8 cellular contexts compared by ENCODE assay signal in genomic region chr17:73191443-73192218, GRCh38. TPM values are rescaled to one million over a fixed set of nuclear protein-coding genes. Genes with fewer than 3 reads are reported as not detected.
DNase-seq lines count a peak whose midpoint lies in the region; ATAC-seq, FAIRE-seq and TF ChIP-seq lines count a peak whose summit lies in the region.

No MANE protein-coding gene starts in this region.

- peaks cover 10% of the 10 kb centered on the region for H3K36me3 ChIP-seq in BLaER1
- H3K36me3 ChIP-seq in subcutaneous abdominal adipose tissue (ENCODE audit: control insufficient read depth in 5 of 5, insufficient read depth in 5 of 5, low read length in 5 of 5) = peaks cover 0 to 4% (median 3%) of the 10 kb centered on the region in 5 donors

- peak; percentile 87 for TF ChIP-seq CTCF in nephron progenitor cell (IDR thresholded peaks at IDR 0.05)

- H3K27ac ChIP-seq in BLaER1 = peak overlapping the region; percentile 85
- peak overlapping the region; percentile 78 for H3K27ac ChIP-seq in subcutaneous abdominal adipose tissue (ENCODE audit: low read depth, low read length)

- H3K4me1 Mint-ChIP-seq in activated T-helper 1 cell treated with anti-CD3 and anti-CD28 coated beads, Interleukin-12 subunit alpha, Interleukin-12 subunit beta, Interleukin-2, Interleukin-4 antibody, amounts not matched to agents 30 ng/mL and 10 ng/mL and 1 ng/mL, durations not matched to agents 14 hours and 24 hours and 36 hours (ENCODE audit: low read depth) = peaks cover 19% of the 10 kb centered on the region
- H3K4me1 Mint-ChIP-seq in nephron progenitor cell = peaks cover 64% of the 10 kb centered on the region

- ATAC-seq in GM19372 (IDR thresholded peaks at IDR 0.05; ENCODE audit: low read depth, unreplicated experiment) = peak; percentile 36

- peak overlapping the region; percentile 93 for H3K4me3 Mint-ChIP-seq in activated T-helper 1 cell treated with anti-CD3 and anti-CD28 coated beads, Interleukin-12 subunit alpha, Interleukin-12 subunit beta, Interleukin-2, Interleukin-4 antibody, amounts not matched to agents 30 ng/mL and 10 ng/mL and 1 ng/mL, durations not matched to agents 14 hours and 24 hours and 36 hours
- H3K4me3 Mint-ChIP-seq in nephron progenitor cell = peak overlapping the region; percentile 97

- intact Hi-C loops in activated T-helper 1 cell treated with anti-CD3 and anti-CD28 coated beads, Interleukin-12 subunit alpha, Interleukin-12 subunit beta, Interleukin-2, Interleukin-4 antibody, amounts not matched to agents 30 ng/mL and 10 ng/mL and 1 ng/mL, durations not matched to agents 14 hours and 24 hours and 36 hours (cut with micrococcal nuclease) = loop anchor here (1.0 to 10.0 kb wide), 10 partner anchors 19 to 631 kb away; partner anchors contain the start of gene CDC42EP4

- peak overlapping the region; percentile 82 for H3K27ac Mint-ChIP-seq in activated T-helper 1 cell treated with anti-CD3 and anti-CD28 coated beads, Interleukin-12 subunit alpha, Interleukin-12 subunit beta, Interleukin-2, Interleukin-4 antibody, amounts not matched to agents 30 ng/mL and 10 ng/mL and 1 ng/mL, durations not matched to agents 14 hours and 24 hours and 36 hours
- H3K27ac Mint-ChIP-seq in nephron progenitor cell = peak overlapping the region; percentile 85

- H3K27me3 ChIP-seq in BLaER1 = no peaks in the 10 kb centered on the region
- no peaks in the 10 kb centered on the region for H3K27me3 ChIP-seq in subcutaneous abdominal adipose tissue (ENCODE audit: control insufficient read depth in 5 of 5, insufficient read depth in 4 of 5, low read length in 5 of 5)

- no peaks in the 10 kb centered on the region for H3K9me3 ChIP-seq in BLaER1
- no peaks in the 10 kb centered on the region for H3K9me3 ChIP-seq in subcutaneous abdominal adipose tissue (ENCODE audit: control insufficient read depth in 5 of 5, low read length in 5 of 5)

- peak overlapping the region; percentile 99 for H3K4me3 ChIP-seq in BLaER1
- peak overlapping the region; percentile 71 to 99 (median 83) for H3K4me3 ChIP-seq in subcutaneous abdominal adipose tissue (ENCODE audit: low read depth in 1 of 5, low read length in 5 of 5)

- FAIRE-seq in RCC 7860 (lab: Jason Lieb, UNC) = peak; percentile 44

- no peaks in the 10 kb centered on the region for H3K27me3 Mint-ChIP-seq in activated T-helper 1 cell treated with anti-CD3 and anti-CD28 coated beads, Interleukin-12 subunit alpha, Interleukin-12 subunit beta, Interleukin-2, Interleukin-4 antibody, amounts not matched to agents 30 ng/mL and 10 ng/mL and 1 ng/mL, durations not matched to agents 14 hours and 24 hours and 36 hours (ENCODE audit: insufficient read depth)
- H3K27me3 Mint-ChIP-seq in nephron progenitor cell (ENCODE audit: low read depth, poor library complexity) = peaks cover 3% of the 10 kb centered on the region

- H3K36me3 Mint-ChIP-seq in activated T-helper 1 cell treated with anti-CD3 and anti-CD28 coated beads, Interleukin-12 subunit alpha, Interleukin-12 subunit beta, Interleukin-2, Interleukin-4 antibody, amounts not matched to agents 30 ng/mL and 10 ng/mL and 1 ng/mL, durations not matched to agents 14 hours and 24 hours and 36 hours (ENCODE audit: low read depth) = peaks cover 2% of the 10 kb centered on the region
- H3K36me3 Mint-ChIP-seq in nephron progenitor cell (ENCODE audit: low read depth) = peaks cover 10% of the 10 kb centered on the region

- peak overlapping the region; percentile 88 for H3K4me2 ChIP-seq in BLaER1

- H3K9me3 Mint-ChIP-seq in activated T-helper 1 cell treated with anti-CD3 and anti-CD28 coated beads, Interleukin-12 subunit alpha, Interleukin-12 subunit beta, Interleukin-2, Interleukin-4 antibody, amounts not matched to agents 30 ng/mL and 10 ng/mL and 1 ng/mL, durations not matched to agents 14 hours and 24 hours and 36 hours = no peaks in the 10 kb centered on the region
- no peaks in the 10 kb centered on the region for H3K9me3 Mint-ChIP-seq in nephron progenitor cell

- H4K20me1 ChIP-seq in BLaER1 = peaks cover 9% of the 10 kb centered on the region; the same call in 1 of the 2 replicates

- H3K9ac ChIP-seq in BLaER1 = peak overlapping the region; percentile 92
- H3K9ac ChIP-seq in subcutaneous abdominal adipose tissue (ENCODE audit: low read length in 5 of 5) = peak overlapping the region in 1 of 5 donors; percentile 79

- H3K4me1 ChIP-seq in BLaER1 (peaks cover 48% of the 10 kb centered on the region), subcutaneous abdominal adipose tissue (ENCODE audit: control insufficient read depth in 5 of 5, insufficient read depth in 5 of 5, low read length in 5 of 5) (peaks cover 2 to 31% (median 23%) of the 10 kb centered on the region in 5 donors)

- peak; percentile 62 for DNase-seq in KG1 (lab: John Stamatoyannopoulos, UW)
- DNase-seq in RCC 7860 (ENCODE audit: low spot score) = peak; percentile 61
- DNase-seq in activated T-helper 1 cell treated with anti-CD3 and anti-CD28 coated beads, Interleukin-12 subunit alpha, Interleukin-12 subunit beta, Interleukin-2, Interleukin-4 antibody, amounts not matched to agents 30 ng/mL and 10 ng/mL and 1 ng/mL, durations not matched to agents 14 hours and 24 hours and 36 hours (ENCODE audit: low spot score) = peak; percentile 48
- peak; percentile 76 for DNase-seq in fibroblast of peridontal ligament (ENCODE audit: extremely low read depth)
- DNase-seq in nephron progenitor cell = peak; percentile 69

RNA-seq across cellular contexts. Expression of gene COG1, which starts 1.2 kb away (rescaled TPM):
- total RNA-seq in activated T-helper 1 cell treated with anti-CD3 and anti-CD28 coated beads, Interleukin-12 subunit alpha, Interleukin-12 subunit beta, Interleukin-2, Interleukin-4 antibody, amounts not matched to agents 30 ng/mL and 10 ng/mL and 1 ng/mL, durations not matched to agents 14 hours and 24 hours and 36 hours = 34.3 and 37.1 TPM in 2 replicates

RNA-seq across cellular contexts. Expression of gene SSTR2, which starts 26.8 kb away (rescaled TPM):
- total RNA-seq in activated T-helper 1 cell treated with anti-CD3 and anti-CD28 coated beads, Interleukin-12 subunit alpha, Interleukin-12 subunit beta, Interleukin-2, Interleukin-4 antibody, amounts not matched to agents 30 ng/mL and 10 ng/mL and 1 ng/mL, durations not matched to agents 14 hours and 24 hours and 36 hours = 0.29 and 0.44 TPM in 2 replicates

Comparison
In these comparisons a context has a peak if more than half of its experiments do, and no peak if none do; other contexts are left out.
1. Peak in every context shown above with its lines: DNase-seq, ATAC-seq, H3K4me3 ChIP-seq and H3K27ac ChIP-seq.